ENCODE assay signal across 13 cellular contexts in the genomic region with DNA sequence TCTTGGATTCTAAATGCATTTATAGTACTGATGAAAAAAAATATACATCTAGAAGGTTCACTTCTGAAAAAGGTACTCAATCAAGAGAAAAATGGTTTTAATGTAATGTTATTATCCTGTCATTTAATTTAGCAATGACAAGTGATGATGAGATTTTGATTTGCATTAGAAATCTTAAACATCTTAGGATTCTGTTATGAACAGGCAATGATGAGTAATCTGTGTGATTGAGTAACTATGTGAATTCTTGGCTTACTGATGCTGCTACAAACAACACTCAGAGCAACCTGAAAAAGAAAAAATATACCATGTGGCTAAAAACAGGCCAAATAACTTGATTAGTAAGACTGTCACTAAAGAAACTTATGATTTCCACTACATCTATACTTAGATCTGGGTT. TPM values are rescaled to one million over a fixed set of nuclear protein-coding genes. Genes with fewer than 3 reads are reported as not detected.
DNase-seq lines count a peak whose midpoint lies in the region; ATAC-seq, FAIRE-seq and TF ChIP-seq lines count a peak whose summit lies in the region.
"Had no signal": no experiment of that assay in that cellular context is flagged by ENCODE, and none has a peak within 500 bp of the region (broad histone marks: within the 10 kb centered on the region; RNA-seq: fewer than 3 reads in every experiment).

No MANE protein-coding gene starts in this region.

- intact Hi-C loops in PC-9 (cut with micrococcal nuclease; ENCODE audit: unreplicated experiment) = no loop called here

- no peak overlapping the region for H3K4me3 ChIP-seq in PC-9

- no peak overlapping the region for H3K27ac Mint-ChIP-seq in activated naive CD8-positive, alpha-beta T cell treated with anti-CD3 and anti-CD28 coated beads, Interleukin-2, amount 50 U/mL, for 24 hours
- no peak overlapping the region for H3K27ac Mint-ChIP-seq in activated naive CD8-positive, alpha-beta T cell treated with anti-CD3 and anti-CD28 coated beads for 36 hours
- H3K27ac Mint-ChIP-seq: naive B cell had no signal

- H3K36me3 ChIP-seq in PC-9 (ENCODE audit: low read depth) = no peaks in the 10 kb centered on the region

- H3K27me3 ChIP-seq in PC-9 (ENCODE audit: insufficient read depth, low read depth) = no peaks in the 10 kb centered on the region

- H3K4me1 Mint-ChIP-seq in activated naive CD8-positive, alpha-beta T cell treated with anti-CD3 and anti-CD28 coated beads, Interleukin-2, amount 50 U/mL, for 24 hours = peaks cover 26% of the 10 kb centered on the region
- H3K4me1 Mint-ChIP-seq in activated naive CD8-positive, alpha-beta T cell treated with anti-CD3 and anti-CD28 coated beads for 36 hours = peaks cover 6% of the 10 kb centered on the region
- H3K4me1 Mint-ChIP-seq: naive B cell had no signal

- no peak for FAIRE-seq in urothelium cell line (lab: Jason Lieb, UNC)
- FAIRE-seq: H1 had no signal

- CTCF ChIA-PET in PC-9 (lab: Charles Lee) = interaction anchor here (0.6 kb wide), 1 partner anchor 237 kb away, joined by 3 read pairs; no protein-coding TSS in a partner anchor

- H3K27me3 Mint-ChIP-seq in activated naive CD8-positive, alpha-beta T cell treated with anti-CD3 and anti-CD28 coated beads, Interleukin-2, amount 50 U/mL, for 24 hours = no peaks in the 10 kb centered on the region
- no peaks in the 10 kb centered on the region for H3K27me3 Mint-ChIP-seq in activated naive CD8-positive, alpha-beta T cell treated with anti-CD3 and anti-CD28 coated beads for 36 hours
- H3K27me3 Mint-ChIP-seq: naive B cell had no signal

- BruUV-seq in PC-9 (replicated peaks; lab: Mats Ljungman, UMichigan) = no TSS peak

- POLR2A ChIA-PET in PC-9 (lab: Charles Lee; ENCODE audit: unreplicated experiment) = no interaction called here

- peaks cover 13% of the 10 kb centered on the region for H3K9me3 Mint-ChIP-seq in activated naive CD8-positive, alpha-beta T cell treated with anti-CD3 and anti-CD28 coated beads, Interleukin-2, amount 50 U/mL, for 24 hours
- H3K9me3 Mint-ChIP-seq in activated naive CD8-positive, alpha-beta T cell treated with anti-CD3 and anti-CD28 coated beads for 36 hours = peaks cover 8% of the 10 kb centered on the region

- no peak for DNase-seq in activated naive CD8-positive, alpha-beta T cell treated with anti-CD3 and anti-CD28 coated beads, Interleukin-2, amount 50 U/mL, for 24 hours
- no peak for DNase-seq in activated naive CD8-positive, alpha-beta T cell treated with anti-CD3 and anti-CD28 coated beads for 36 hours
- DNase-seq in PC-9 = peak in 1 of 2 experiments; percentile 79
- DNase-seq in stimulated activated naive CD8-positive, alpha-beta T cell treated with anti-CD3 and anti-CD28 coated beads, Interleukin-15, Interleukin-2, amounts not matched to agents 100 U/mL and 50 U/mL, for 24 hours = no peak
- no peak for DNase-seq in COLO668 (lab: John Stamatoyannopoulos, UW; ENCODE audit: unreplicated experiment)
- no peak for DNase-seq in urothelium cell line (ENCODE audit: low spot score)
- no peak for DNase-seq in NCI-H2196 treated with DMSO at 0.1 percent for 48 hours (lab: John Stamatoyannopoulos, UW; ENCODE audit: unreplicated experiment)
- DNase-seq: anterior cingulate cortex; CD8-positive, alpha-beta memory T cell; naive B cell; NCI-H1694 had no signal

- H3K36me3 Mint-ChIP-seq in activated naive CD8-positive, alpha-beta T cell treated with anti-CD3 and anti-CD28 coated beads, Interleukin-2, amount 50 U/mL, for 24 hours (ENCODE audit: low read depth) = peaks cover 5% of the 10 kb centered on the region
- H3K36me3 Mint-ChIP-seq in activated naive CD8-positive, alpha-beta T cell treated with anti-CD3 and anti-CD28 coated beads for 36 hours = peaks cover 5% of the 10 kb centered on the region

- no peaks in the 10 kb centered on the region for H3K9me2 ChIP-seq in PC-9 (ENCODE audit: insufficient read depth)

- H3K4me2 ChIP-seq in PC-9 = 0 out of 2 replicates have a peak overlapping the region, but pooled peaks have one; percentile 25

- H3K79me2 ChIP-seq in PC-9 (ENCODE audit: low read depth) = no peaks in the 10 kb centered on the region

- peak overlapping the region; percentile 36 for H3K27ac ChIP-seq in PC-9

- H3K9me3 ChIP-seq in PC-9 (ENCODE audit: insufficient read depth, low read depth) = peaks cover 3% of the 10 kb centered on the region; the same call in 1 of the 2 replicates

- H4K20me1 ChIP-seq in PC-9 (ENCODE audit: insufficient read depth) = no peaks in the 10 kb centered on the region

- peaks cover 29% of the 10 kb centered on the region for H3F3A ChIP-seq in PC-9 (ENCODE audit: insufficient read depth, low read depth)

- H2AFZ ChIP-seq in PC-9 = no peak overlapping the region

- peaks cover 47% of the 10 kb centered on the region for H3K4me1 ChIP-seq in PC-9 (replicated peaks; ENCODE audit: insufficient read depth)

- H3K4me3 Mint-ChIP-seq in activated naive CD8-positive, alpha-beta T cell treated with anti-CD3 and anti-CD28 coated beads, Interleukin-2, amount 50 U/mL, for 24 hours = no peak overlapping the region
- no peak overlapping the region for H3K4me3 Mint-ChIP-seq in activated naive CD8-positive, alpha-beta T cell treated with anti-CD3 and anti-CD28 coated beads for 36 hours
- H3K4me3 Mint-ChIP-seq: CD8-positive, alpha-beta memory T cell had no signal

- ATAC-seq in activated naive CD8-positive, alpha-beta T cell treated with anti-CD3 and anti-CD28 coated beads, Interleukin-2, amount 50 U/mL, for 24 hours = peak; percentile 40
- ATAC-seq in esophagus mucosa = peak; percentile 38
- ATAC-seq in stimulated activated naive CD8-positive, alpha-beta T cell treated with anti-CD3 and anti-CD28 coated beads, Interleukin-15, Interleukin-2, amounts not matched to agents 100 U/mL and 50 U/mL, for 24 hours = peak; percentile 36

- TF ChIP-seq CTCF in PC-9 (conservative IDR thresholded peaks at IDR 0.05) = no peak

RNA-seq across cellular contexts. Expression of a gene that starts 30.1 kb away (rescaled TPM):
- 1 to 10 TPM; 5.1 to 5.4 TPM for total RNA-seq in activated naive CD8-positive, alpha-beta T cell treated with anti-CD3 and anti-CD28 coated beads for 36 hours
- 4.5 and 6.8 TPM in 2 replicates for total RNA-seq in PC-9 (2021)
- 4.5 TPM for total RNA-seq in esophagus mucosa

RNA-seq across cellular contexts. Expression of a gene that starts 30.4 kb away (rescaled TPM):
- 10 to 100 TPM; 45.2 to 53.2 TPM for total RNA-seq in activated naive CD8-positive, alpha-beta T cell treated with anti-CD3 and anti-CD28 coated beads for 36 hours
- 45.9 and 46.1 TPM in 2 replicates for total RNA-seq in PC-9 (2021)
- 29.5 TPM for total RNA-seq in esophagus mucosa
